In genomic region chr10:87019504-87019903, GRCh38 we compare ENCODE assay signal across 20 cellular contexts. TPM values are rescaled to one million over a fixed set of nuclear protein-coding genes. Genes with fewer than 3 reads are reported as not detected.
"Had no signal": no experiment of that assay in that cellular context is flagged by ENCODE, and none has a peak within 500 bp of the region (broad histone marks: within the 10 kb centered on the region; RNA-seq: fewer than 3 reads in every experiment).

No MANE protein-coding gene starts in this region.

RNA-seq across cellular contexts. Expression of gene FAM25A, which starts 0.6 kb away (rescaled TPM):
- total RNA-seq: activated CD4-positive, alpha-beta memory T cell treated with anti-CD3 and anti-CD28 coated beads for 36 hours; activated CD4-positive, alpha-beta T cell treated with anti-CD3 and anti-CD28 coated beads for 36 hours; activated CD4-positive, alpha-beta T cell treated with anti-CD3 and anti-CD28 coated beads, Interleukin-2, amount 10 ng/mL, durations not matched to agents 24 days and 14 days; activated CD8-positive, alpha-beta memory T cell treated with anti-CD3 and anti-CD28 coated beads for 36 hours; activated CD8-positive, alpha-beta memory T cell treated with anti-CD3 and anti-CD28 coated beads, Interleukin-2, amount 10 ng/mL, durations not matched to agents 7 days and 5 days; activated CD8-positive, alpha-beta T cell treated with anti-CD3 and anti-CD28 coated beads, Interleukin-2, amount 10 ng/mL, durations not matched to agents 7 days and 5 days; activated naive CD4-positive, alpha-beta T cell treated with anti-CD3 and anti-CD28 coated beads for 36 hours; activated naive CD8-positive, alpha-beta T cell treated with anti-CD3 and anti-CD28 coated beads for 36 hours; activated T-helper 1 cell treated with anti-CD3 and anti-CD28 coated beads, Interleukin-12 subunit alpha, Interleukin-12 subunit beta, Interleukin-2, Interleukin-4 antibody, amounts not matched to agents 30 ng/mL and 10 ng/mL and 1 ng/mL, durations not matched to agents 14 hours and 24 hours and 36 hours; activated T-helper 2 cell treated with anti-CD3 and anti-CD28 coated beads, Interferon-gamma antibody, Interleukin-2, Interleukin-4, amounts not matched to agents 10 μg/mL and 5 μg/mL and 100 μg/mL, durations not matched to agents 14 hours and 24 hours and 36 hours; aorta; body of pancreas; cardiac muscle cell; colonic mucosa; dermis microvascular lymphatic vessel endothelial cell; endothelial cell of umbilical vein; gastroesophageal sphincter; glomerular endothelial cell; heart right ventricle; T-helper 1 cell treated with Interleukin-12 subunit alpha and Interleukin-12 subunit beta and Interleukin-4 antibody, amounts not matched to agents 30 ng/mL and 1 ng/mL, for 36 hours had no signal
- polyA plus RNA-seq: aorta, cardiac muscle cell, endothelial cell of umbilical vein, heart right ventricle had no signal

RNA-seq across cellular contexts. Expression of gene ADIRF, which starts 51.2 kb away (rescaled TPM):
- total RNA-seq: activated CD4-positive, alpha-beta memory T cell treated with anti-CD3 and anti-CD28 coated beads for 36 hours; activated CD4-positive, alpha-beta T cell treated with anti-CD3 and anti-CD28 coated beads for 36 hours; activated CD4-positive, alpha-beta T cell treated with anti-CD3 and anti-CD28 coated beads, Interleukin-2, amount 10 ng/mL, durations not matched to agents 24 days and 14 days; activated CD8-positive, alpha-beta memory T cell treated with anti-CD3 and anti-CD28 coated beads for 36 hours; activated CD8-positive, alpha-beta memory T cell treated with anti-CD3 and anti-CD28 coated beads, Interleukin-2, amount 10 ng/mL, durations not matched to agents 7 days and 5 days; activated CD8-positive, alpha-beta T cell treated with anti-CD3 and anti-CD28 coated beads, Interleukin-2, amount 10 ng/mL, durations not matched to agents 7 days and 5 days; activated naive CD4-positive, alpha-beta T cell treated with anti-CD3 and anti-CD28 coated beads for 36 hours; activated naive CD8-positive, alpha-beta T cell treated with anti-CD3 and anti-CD28 coated beads for 36 hours; activated T-helper 1 cell treated with anti-CD3 and anti-CD28 coated beads, Interleukin-12 subunit alpha, Interleukin-12 subunit beta, Interleukin-2, Interleukin-4 antibody, amounts not matched to agents 30 ng/mL and 10 ng/mL and 1 ng/mL, durations not matched to agents 14 hours and 24 hours and 36 hours; activated T-helper 2 cell treated with anti-CD3 and anti-CD28 coated beads, Interferon-gamma antibody, Interleukin-2, Interleukin-4, amounts not matched to agents 10 μg/mL and 5 μg/mL and 100 μg/mL, durations not matched to agents 14 hours and 24 hours and 36 hours; cardiac muscle cell; T-helper 1 cell treated with Interleukin-12 subunit alpha and Interleukin-12 subunit beta and Interleukin-4 antibody, amounts not matched to agents 30 ng/mL and 1 ng/mL, for 36 hours had no signal
